ENCODE assay signal across 9 cellular contexts in genomic region chr2:237688081-237688480, GRCh38.
DNase-seq lines count a peak whose midpoint lies in the region; ATAC-seq and TF ChIP-seq lines count a peak whose summit lies in the region.
"Had no signal": no experiment of that assay in that cellular context is flagged by ENCODE, and none has a peak within 500 bp of the region (broad histone marks: within the 10 kb centered on the region; RNA-seq: fewer than 3 reads in every experiment).

No MANE protein-coding gene starts in this region.

- H3K36me3 Mint-ChIP-seq in activated naive CD8-positive, alpha-beta T cell treated with anti-CD3 and anti-CD28 coated beads for 36 hours, result peaks cover 1% of the 10 kb centered on the region
- peaks cover 2% of the 10 kb centered on the region for H3K36me3 Mint-ChIP-seq in stimulated activated memory B cell treated with anti-CD40 and anti-IgM and Interleukin-4, amounts not matched to agents 10 μg/mL and 1 μg/mL and 100 μg/mL, for 72 hours

- no peak for ATAC-seq in stimulated activated memory B cell treated with anti-CD40 and anti-IgM and Interleukin-4, amounts not matched to agents 10 μg/mL and 1 μg/mL and 100 μg/mL, for 72 hours
- no peak for ATAC-seq in HG02884 (IDR thresholded peaks at IDR 0.05; ENCODE audit: unreplicated experiment)
- ATAC-seq in HG03469 (IDR thresholded peaks at IDR 0.05; ENCODE audit: unreplicated experiment), result no peak
- ATAC-seq in HG03196 (IDR thresholded peaks at IDR 0.05; ENCODE audit: unreplicated experiment), result no peak

- peaks cover 36% of the 10 kb centered on the region for H3K4me1 ChIP-seq in KMS-11 (ENCODE audit: low read depth, poor library complexity, severe bottlenecking)

- H3K36me3 ChIP-seq in KMS-11 (ENCODE audit: insufficient read depth), result no peaks in the 10 kb centered on the region

- TF ChIP-seq CTCF in KMS-11 (conservative IDR thresholded peaks at IDR 0.05; ENCODE audit: low read depth, low read length), result no peak

- no peaks in the 10 kb centered on the region for H3K27me3 Mint-ChIP-seq in activated naive CD8-positive, alpha-beta T cell treated with anti-CD3 and anti-CD28 coated beads for 36 hours
- no peaks in the 10 kb centered on the region for H3K27me3 Mint-ChIP-seq in stimulated activated memory B cell treated with anti-CD40 and anti-IgM and Interleukin-4, amounts not matched to agents 10 μg/mL and 1 μg/mL and 100 μg/mL, for 72 hours

- H3K27me3 ChIP-seq in KMS-11 (ENCODE audit: insufficient read depth, low read depth) (no peaks in the 10 kb centered on the region), layer of hippocampus (ENCODE audit: control insufficient read depth, insufficient read depth, low read length) (no peaks in the 10 kb centered on the region)

- no peak overlapping the region for H3K4me3 ChIP-seq in KMS-11 (IDR thresholded peaks at IDR 0.05; ENCODE audit: insufficient read depth, low read depth, low read length)

- DNase-seq in activated naive CD8-positive, alpha-beta T cell treated with anti-CD3 and anti-CD28 coated beads for 36 hours, result no peak
- DNase-seq in iPS-NIHi11 (ENCODE audit: low spot score), result no peak
- DNase-seq: NCI-H510A treated with DMSO at 0.1 percent for 48 hours had no signal

- peak overlapping the region; percentile 50 for H3K27ac ChIP-seq in KMS-11
- H3K27ac ChIP-seq in layer of hippocampus (ENCODE audit: low read depth, low read length), result peak overlapping the region; percentile 73

- H3K9me3 Mint-ChIP-seq in activated naive CD8-positive, alpha-beta T cell treated with anti-CD3 and anti-CD28 coated beads for 36 hours, result no peaks in the 10 kb centered on the region
- no peaks in the 10 kb centered on the region for H3K9me3 Mint-ChIP-seq in stimulated activated memory B cell treated with anti-CD40 and anti-IgM and Interleukin-4, amounts not matched to agents 10 μg/mL and 1 μg/mL and 100 μg/mL, for 72 hours

- H4K20me1 ChIP-seq in KMS-11 (ENCODE audit: insufficient read depth), result no peaks in the 10 kb centered on the region

- H2AFZ ChIP-seq in KMS-11 (ENCODE audit: low read depth), result no peak overlapping the region

- no peak overlapping the region for H3K9ac ChIP-seq in KMS-11

- H3K4me2 ChIP-seq in KMS-11, result no peak overlapping the region

- H3K4me1 Mint-ChIP-seq in activated naive CD8-positive, alpha-beta T cell treated with anti-CD3 and anti-CD28 coated beads for 36 hours, result peaks cover 39% of the 10 kb centered on the region
- peaks cover 55% of the 10 kb centered on the region for H3K4me1 Mint-ChIP-seq in stimulated activated memory B cell treated with anti-CD40 and anti-IgM and Interleukin-4, amounts not matched to agents 10 μg/mL and 1 μg/mL and 100 μg/mL, for 72 hours

- no peak overlapping the region for H3K4me3 Mint-ChIP-seq in activated naive CD8-positive, alpha-beta T cell treated with anti-CD3 and anti-CD28 coated beads for 36 hours
- no peak overlapping the region for H3K4me3 Mint-ChIP-seq in stimulated activated memory B cell treated with anti-CD40 and anti-IgM and Interleukin-4, amounts not matched to agents 10 μg/mL and 1 μg/mL and 100 μg/mL, for 72 hours

- peak overlapping the region; percentile 80 for H3K27ac Mint-ChIP-seq in activated naive CD8-positive, alpha-beta T cell treated with anti-CD3 and anti-CD28 coated beads for 36 hours
- peak overlapping the region; percentile 81 for H3K27ac Mint-ChIP-seq in stimulated activated memory B cell treated with anti-CD40 and anti-IgM and Interleukin-4, amounts not matched to agents 10 μg/mL and 1 μg/mL and 100 μg/mL, for 72 hours

- peaks cover 9% of the 10 kb centered on the region for H3K79me2 ChIP-seq in KMS-11 (ENCODE audit: insufficient read depth, low read depth)
